In genomic region chr9:26551451-26551850, GRCh38 we compare ENCODE assay signal across 25 cellular contexts.
"Had no signal": no experiment of that assay in that cellular context is flagged by ENCODE, and none has a peak within 500 bp of the region (broad histone marks: within the 10 kb centered on the region; RNA-seq: fewer than 3 reads in every experiment).

No MANE protein-coding gene starts in this region.

- H3K27me3 ChIP-seq: esophagus squamous epithelium, neutrophil, ovary, transverse colon had no signal

- H3K4me1 ChIP-seq: esophagus squamous epithelium, left ventricle myocardium inferior, prostate gland, transverse colon had no signal

- H3K4me3 ChIP-seq: esophagus squamous epithelium, left ventricle myocardium inferior, lung, ovary, prostate gland, transverse colon had no signal

- H3K27ac ChIP-seq: epithelial cell of prostate, esophagus squamous epithelium, left ventricle myocardium inferior, neutrophil, ovary, prostate gland, transverse colon had no signal

- H3K9me3 ChIP-seq: neutrophil, ovary, prostate gland, transverse colon had no signal

- H3K36me3 ChIP-seq: esophagus squamous epithelium, left ventricle myocardium inferior, neutrophil, ovary, prostate gland, transverse colon had no signal

- DNase-seq: activated CD4-positive, alpha-beta memory T cell treated with anti-CD3 and anti-CD28 coated beads, Interleukin-2, amount 10 ng/mL, durations not matched to agents 7 days and 5 days; activated CD4-positive, alpha-beta T cell treated with anti-CD3 and anti-CD28 coated beads, Interleukin-2, amount 10 ng/mL, durations not matched to agents 7 days and 5 days; activated CD4-positive, CD25-positive, alpha-beta regulatory T cell treated with anti-CD3 and anti-CD28 coated beads, Interleukin-2, amount 50 U/mL, for 72 hours; activated CD8-positive, alpha-beta memory T cell treated with anti-CD3 and anti-CD28 coated beads, Interleukin-2, amount 50 U/mL, for 48 hours; activated gamma-delta T cell; activated naive CD4-positive, alpha-beta T cell treated with anti-CD3 and anti-CD28 coated beads, Interleukin-2, amount 10 ng/mL, durations not matched to agents 7 days and 5 days; activated naive CD8-positive, alpha-beta T cell treated with anti-CD3 and anti-CD28 coated beads, Interleukin-2, amount 10 ng/mL, durations not matched to agents 7 days and 5 days; activated T-cell treated with anti-CD3 and anti-CD28 coated beads, Interleukin-2, amount 50 U/mL, for 24 hours; amniotic stem cell; dermis blood vessel endothelial cell; effector CD8-positive, alpha-beta T cell; esophagus squamous epithelium; glutamatergic neuron; islet precursor cell; left ventricle myocardium inferior; naive B cell; nephron progenitor cell; ovary; stimulated activated naive CD4-positive, alpha-beta T cell; T-helper 2 cell; transverse colon had no signal
